1 cellular context compared by ENCODE assay signal in the genomic region with DNA sequence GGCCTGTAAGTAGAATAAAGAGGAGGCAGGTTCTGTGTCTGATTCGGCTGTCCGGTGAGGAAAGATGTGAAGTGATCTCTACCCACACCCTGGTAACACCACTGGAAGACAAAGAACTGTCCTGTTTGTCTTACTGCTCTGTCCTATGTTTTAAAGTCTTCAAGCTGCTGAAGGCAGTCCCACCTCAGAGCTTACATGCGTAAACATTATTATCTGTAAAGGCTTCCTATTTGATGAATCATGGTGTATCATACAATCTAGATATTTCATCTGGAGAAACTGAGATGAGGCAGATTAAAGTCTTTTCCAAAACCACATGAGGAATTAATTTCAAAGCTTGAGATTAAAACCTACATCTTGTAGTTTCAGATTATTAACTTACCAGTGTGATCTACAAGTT.
TF ChIP-seq lines count a peak whose summit lies in the region.

No MANE protein-coding gene starts in this region.

TF ChIP-seq in GM23338, 12 proteins besides CTCF, POLR2A, EP300 and RAD21:
- TF ChIP-seq, protein P1, sequence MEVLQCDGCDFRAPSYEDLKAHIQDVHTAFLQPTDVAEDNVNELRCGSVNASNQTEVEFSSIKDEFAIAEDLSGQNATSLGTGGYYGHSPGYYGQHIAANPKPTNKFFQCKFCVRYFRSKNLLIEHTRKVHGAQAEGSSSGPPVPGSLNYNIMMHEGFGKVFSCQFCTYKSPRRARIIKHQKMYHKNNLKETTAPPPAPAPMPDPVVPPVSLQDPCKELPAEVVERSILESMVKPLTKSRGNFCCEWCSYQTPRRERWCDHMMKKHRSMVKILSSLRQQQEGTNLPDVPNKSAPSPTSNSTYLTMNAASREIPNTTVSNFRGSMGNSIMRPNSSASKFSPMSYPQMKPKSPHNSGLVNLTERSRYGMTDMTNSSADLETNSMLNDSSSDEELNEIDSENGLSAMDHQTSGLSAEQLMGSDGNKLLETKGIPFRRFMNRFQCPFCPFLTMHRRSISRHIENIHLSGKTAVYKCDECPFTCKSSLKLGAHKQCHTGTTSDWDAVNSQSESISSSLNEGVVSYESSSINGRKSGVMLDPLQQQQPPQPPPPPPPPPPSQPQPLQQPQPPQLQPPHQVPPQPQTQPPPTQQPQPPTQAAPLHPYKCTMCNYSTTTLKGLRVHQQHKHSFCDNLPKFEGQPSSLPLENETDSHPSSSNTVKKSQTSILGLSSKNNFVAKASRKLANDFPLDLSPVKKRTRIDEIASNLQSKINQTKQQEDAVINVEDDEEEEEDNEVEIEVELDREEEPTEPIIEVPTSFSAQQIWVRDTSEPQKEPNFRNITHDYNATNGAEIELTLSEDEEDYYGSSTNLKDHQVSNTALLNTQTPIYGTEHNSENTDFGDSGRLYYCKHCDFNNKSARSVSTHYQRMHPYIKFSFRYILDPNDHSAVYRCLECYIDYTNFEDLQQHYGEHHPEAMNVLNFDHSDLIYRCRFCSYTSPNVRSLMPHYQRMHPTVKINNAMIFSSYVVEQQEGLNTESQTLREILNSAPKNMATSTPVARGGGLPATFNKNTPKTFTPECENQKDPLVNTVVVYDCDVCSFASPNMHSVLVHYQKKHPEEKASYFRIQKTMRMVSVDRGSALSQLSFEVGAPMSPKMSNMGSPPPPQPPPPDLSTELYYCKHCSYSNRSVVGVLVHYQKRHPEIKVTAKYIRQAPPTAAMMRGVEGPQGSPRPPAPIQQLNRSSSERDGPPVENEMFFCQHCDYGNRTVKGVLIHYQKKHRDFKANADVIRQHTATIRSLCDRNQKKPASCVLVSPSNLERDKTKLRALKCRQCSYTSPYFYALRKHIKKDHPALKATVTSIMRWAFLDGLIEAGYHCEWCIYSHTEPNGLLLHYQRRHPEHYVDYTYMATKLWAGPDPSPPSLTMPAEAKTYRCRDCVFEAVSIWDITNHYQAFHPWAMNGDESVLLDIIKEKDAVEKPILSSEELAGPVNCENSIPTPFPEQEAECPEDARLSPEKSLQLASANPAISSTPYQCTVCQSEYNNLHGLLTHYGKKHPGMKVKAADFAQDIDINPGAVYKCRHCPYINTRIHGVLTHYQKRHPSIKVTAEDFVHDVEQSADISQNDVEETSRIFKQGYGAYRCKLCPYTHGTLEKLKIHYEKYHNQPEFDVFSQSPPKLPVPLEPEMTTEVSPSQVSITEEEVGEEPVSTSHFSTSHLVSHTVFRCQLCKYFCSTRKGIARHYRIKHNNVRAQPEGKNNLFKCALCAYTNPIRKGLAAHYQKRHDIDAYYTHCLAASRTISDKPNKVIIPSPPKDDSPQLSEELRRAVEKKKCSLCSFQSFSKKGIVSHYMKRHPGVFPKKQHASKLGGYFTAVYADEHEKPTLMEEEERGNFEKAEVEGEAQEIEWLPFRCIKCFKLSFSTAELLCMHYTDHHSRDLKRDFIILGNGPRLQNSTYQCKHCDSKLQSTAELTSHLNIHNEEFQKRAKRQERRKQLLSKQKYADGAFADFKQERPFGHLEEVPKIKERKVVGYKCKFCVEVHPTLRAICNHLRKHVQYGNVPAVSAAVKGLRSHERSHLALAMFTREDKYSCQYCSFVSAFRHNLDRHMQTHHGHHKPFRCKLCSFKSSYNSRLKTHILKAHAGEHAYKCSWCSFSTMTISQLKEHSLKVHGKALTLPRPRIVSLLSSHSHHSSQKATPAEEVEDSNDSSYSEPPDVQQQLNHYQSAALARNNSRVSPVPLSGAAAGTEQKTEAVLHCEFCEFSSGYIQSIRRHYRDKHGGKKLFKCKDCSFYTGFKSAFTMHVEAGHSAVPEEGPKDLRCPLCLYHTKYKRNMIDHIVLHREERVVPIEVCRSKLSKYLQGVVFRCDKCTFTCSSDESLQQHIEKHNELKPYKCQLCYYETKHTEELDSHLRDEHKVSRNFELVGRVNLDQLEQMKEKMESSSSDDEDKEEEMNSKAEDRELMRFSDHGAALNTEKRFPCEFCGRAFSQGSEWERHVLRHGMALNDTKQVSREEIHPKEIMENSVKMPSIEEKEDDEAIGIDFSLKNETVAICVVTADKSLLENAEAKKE (CRISPR knock-in tag; IDR thresholded peaks at IDR 0.05) = no peak
- no peak for TF ChIP-seq POLR2AphosphoS5 (IDR thresholded peaks at IDR 0.05; ENCODE audit: low read depth)
- TF ChIP-seq, protein P2, sequence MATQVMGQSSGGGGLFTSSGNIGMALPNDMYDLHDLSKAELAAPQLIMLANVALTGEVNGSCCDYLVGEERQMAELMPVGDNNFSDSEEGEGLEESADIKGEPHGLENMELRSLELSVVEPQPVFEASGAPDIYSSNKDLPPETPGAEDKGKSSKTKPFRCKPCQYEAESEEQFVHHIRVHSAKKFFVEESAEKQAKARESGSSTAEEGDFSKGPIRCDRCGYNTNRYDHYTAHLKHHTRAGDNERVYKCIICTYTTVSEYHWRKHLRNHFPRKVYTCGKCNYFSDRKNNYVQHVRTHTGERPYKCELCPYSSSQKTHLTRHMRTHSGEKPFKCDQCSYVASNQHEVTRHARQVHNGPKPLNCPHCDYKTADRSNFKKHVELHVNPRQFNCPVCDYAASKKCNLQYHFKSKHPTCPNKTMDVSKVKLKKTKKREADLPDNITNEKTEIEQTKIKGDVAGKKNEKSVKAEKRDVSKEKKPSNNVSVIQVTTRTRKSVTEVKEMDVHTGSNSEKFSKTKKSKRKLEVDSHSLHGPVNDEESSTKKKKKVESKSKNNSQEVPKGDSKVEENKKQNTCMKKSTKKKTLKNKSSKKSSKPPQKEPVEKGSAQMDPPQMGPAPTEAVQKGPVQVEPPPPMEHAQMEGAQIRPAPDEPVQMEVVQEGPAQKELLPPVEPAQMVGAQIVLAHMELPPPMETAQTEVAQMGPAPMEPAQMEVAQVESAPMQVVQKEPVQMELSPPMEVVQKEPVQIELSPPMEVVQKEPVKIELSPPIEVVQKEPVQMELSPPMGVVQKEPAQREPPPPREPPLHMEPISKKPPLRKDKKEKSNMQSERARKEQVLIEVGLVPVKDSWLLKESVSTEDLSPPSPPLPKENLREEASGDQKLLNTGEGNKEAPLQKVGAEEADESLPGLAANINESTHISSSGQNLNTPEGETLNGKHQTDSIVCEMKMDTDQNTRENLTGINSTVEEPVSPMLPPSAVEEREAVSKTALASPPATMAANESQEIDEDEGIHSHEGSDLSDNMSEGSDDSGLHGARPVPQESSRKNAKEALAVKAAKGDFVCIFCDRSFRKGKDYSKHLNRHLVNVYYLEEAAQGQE (IDR thresholded peaks at IDR 0.05; ENCODE audit: unreplicated experiment) = no peak
- no peak for TF ChIP-seq NANOG (IDR thresholded peaks at IDR 0.05; ENCODE audit: borderline replicate concordance)
- no peak for TF ChIP-seq ZNF114 (CRISPR knock-in tag; IDR thresholded peaks at IDR 0.05)
- no peak for TF ChIP-seq ZNF331 (CRISPR knock-in tag; IDR thresholded peaks at IDR 0.05; ENCODE audit: low read depth)
- TF ChIP-seq CREB1 (CRISPR knock-in tag; IDR thresholded peaks at IDR 0.05; ENCODE audit: low read depth) = no peak
- TF ChIP-seq, protein P3, sequence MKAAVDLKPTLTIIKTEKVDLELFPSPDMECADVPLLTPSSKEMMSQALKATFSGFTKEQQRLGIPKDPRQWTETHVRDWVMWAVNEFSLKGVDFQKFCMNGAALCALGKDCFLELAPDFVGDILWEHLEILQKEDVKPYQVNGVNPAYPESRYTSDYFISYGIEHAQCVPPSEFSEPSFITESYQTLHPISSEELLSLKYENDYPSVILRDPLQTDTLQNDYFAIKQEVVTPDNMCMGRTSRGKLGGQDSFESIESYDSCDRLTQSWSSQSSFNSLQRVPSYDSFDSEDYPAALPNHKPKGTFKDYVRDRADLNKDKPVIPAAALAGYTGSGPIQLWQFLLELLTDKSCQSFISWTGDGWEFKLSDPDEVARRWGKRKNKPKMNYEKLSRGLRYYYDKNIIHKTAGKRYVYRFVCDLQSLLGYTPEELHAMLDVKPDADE (IDR thresholded peaks at IDR 0.05) = no peak
- no peak for TF ChIP-seq EZH2 (IDR thresholded peaks at IDR 0.05; ENCODE audit: low read depth, unreplicated experiment)
- no peak for TF ChIP-seq JUNB (IDR thresholded peaks at IDR 0.05; ENCODE audit: unreplicated experiment)
- no peak for TF ChIP-seq EZH2phosphoT487 (IDR thresholded peaks at IDR 0.05; ENCODE audit: unreplicated experiment)
